In genomic region chr6:29702519-29703103, GRCh38 we compare ENCODE assay signal across 1 cellular context.
TF ChIP-seq lines count a peak whose summit lies in the region.

No MANE protein-coding gene starts in this region.

TF ChIP-seq in IMR-90, 13 proteins besides CTCF, POLR2A, EP300 and RAD21 (continued from another document):
- TF ChIP-seq RCOR1 (IDR thresholded peaks at IDR 0.05; ENCODE audit: insufficient replicate concordance, low read length) (no peak), CHD1 (IDR thresholded peaks at IDR 0.05; ENCODE audit: low read depth, low read length) (no peak), MAFK (IDR thresholded peaks at IDR 0.05; ENCODE audit: low read depth, low read length) (no peak), RFX5 (IDR thresholded peaks at IDR 0.05; ENCODE audit: low read depth, low read length) (no peak), ELK1 (IDR thresholded peaks at IDR 0.05; ENCODE audit: borderline replicate concordance, low read depth, low read length) (no peak), MAZ (IDR thresholded peaks at IDR 0.05; ENCODE audit: borderline replicate concordance, low read depth, low read length) (no peak), BHLHE40 (IDR thresholded peaks at IDR 0.05; ENCODE audit: low read depth, low read length) (no peak), FOS (IDR thresholded peaks at IDR 0.05; ENCODE audit: low read depth, low read length) (no peak), MXI1 (IDR thresholded peaks at IDR 0.05; ENCODE audit: borderline replicate concordance, low read depth, low read length) (no peak), SMC3 (IDR thresholded peaks at IDR 0.05; ENCODE audit: low read depth, low read length) (no peak)
